6 cellular contexts compared by ENCODE assay signal in genomic region chr15:37618368-37618767, GRCh38.
"Had no signal": no experiment of that assay in that cellular context is flagged by ENCODE, and none has a peak within 500 bp of the region (broad histone marks: within the 10 kb centered on the region; RNA-seq: fewer than 3 reads in every experiment).

No MANE protein-coding gene starts in this region.

- H3K9me3 Mint-ChIP-seq: GM23338 had no signal

- H3K4me3 Mint-ChIP-seq: GM23338, H9 had no signal

- DNase-seq: H9, HCEC 1CT, IMR-90, KG1 had no signal

- H3K4me3 ChIP-seq: GM23338, K562 had no signal

- ATAC-seq: GM23338, K562 had no signal

- H3K27ac Mint-ChIP-seq: GM23338, H9 had no signal
